Comparison of ENCODE assay signal across 2 cellular contexts in the genomic region with DNA sequence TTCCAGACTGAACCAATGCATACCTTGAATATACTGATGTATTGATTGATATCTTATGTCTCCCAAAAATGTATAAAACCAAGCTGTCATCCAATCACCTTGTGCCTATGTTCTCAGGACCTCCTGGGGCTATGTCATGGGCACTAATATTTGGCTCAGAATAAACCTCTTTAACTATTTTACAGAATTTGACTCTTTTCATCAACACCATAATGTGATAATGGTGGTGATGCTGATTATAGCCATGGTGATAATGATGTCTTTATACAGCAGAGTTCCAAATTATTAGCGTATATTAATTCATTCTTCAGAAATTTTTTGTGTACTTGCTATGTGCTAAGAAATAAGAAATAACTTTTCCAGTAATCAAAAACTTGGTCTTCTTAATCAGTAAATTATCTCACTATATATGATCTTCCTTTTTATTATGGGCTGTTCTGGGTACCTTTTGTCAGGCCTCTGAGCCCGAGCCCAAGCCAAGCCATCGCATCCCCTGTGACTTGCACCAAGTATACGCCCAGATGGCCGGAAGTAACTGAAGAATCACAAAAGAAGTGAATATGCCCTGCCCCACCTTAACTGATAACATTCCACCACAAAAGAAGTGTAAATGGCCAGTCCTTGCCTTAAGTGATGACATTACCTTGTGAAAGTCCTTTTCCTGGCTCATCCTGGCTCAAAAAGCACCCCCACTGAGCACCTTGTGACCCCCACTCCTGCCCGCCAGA.
TF ChIP-seq lines count a peak whose summit lies in the region.

No MANE protein-coding gene starts in this region.

TF ChIP-seq in GM23338, 12 proteins besides CTCF, POLR2A, EP300 and RAD21:
- TF ChIP-seq NANOG (IDR thresholded peaks at IDR 0.05; ENCODE audit: borderline replicate concordance) (peak; percentile 93), POLR2AphosphoS5 (IDR thresholded peaks at IDR 0.05; ENCODE audit: low read depth) (0 out of 2 replicates have a peak, but pooled peaks have one; percentile 15)
- TF ChIP-seq, protein P1, sequence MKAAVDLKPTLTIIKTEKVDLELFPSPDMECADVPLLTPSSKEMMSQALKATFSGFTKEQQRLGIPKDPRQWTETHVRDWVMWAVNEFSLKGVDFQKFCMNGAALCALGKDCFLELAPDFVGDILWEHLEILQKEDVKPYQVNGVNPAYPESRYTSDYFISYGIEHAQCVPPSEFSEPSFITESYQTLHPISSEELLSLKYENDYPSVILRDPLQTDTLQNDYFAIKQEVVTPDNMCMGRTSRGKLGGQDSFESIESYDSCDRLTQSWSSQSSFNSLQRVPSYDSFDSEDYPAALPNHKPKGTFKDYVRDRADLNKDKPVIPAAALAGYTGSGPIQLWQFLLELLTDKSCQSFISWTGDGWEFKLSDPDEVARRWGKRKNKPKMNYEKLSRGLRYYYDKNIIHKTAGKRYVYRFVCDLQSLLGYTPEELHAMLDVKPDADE (IDR thresholded peaks at IDR 0.05): peak; percentile 72; the same call in 1 of the 2 replicates

TF ChIP-seq in WTC11, 78 proteins besides CTCF, POLR2A, EP300 and RAD21:
- TF ChIP-seq PRRX2 (CRISPR knock-in tag; IDR thresholded peaks at IDR 0.05) (0 out of 2 replicates have a peak, but pooled peaks have one; percentile 63), TEAD1 (CRISPR knock-in tag; IDR thresholded peaks at IDR 0.05) (peak; percentile 68; the same call in 1 of the 2 replicates)
- TF ChIP-seq, protein P2, sequence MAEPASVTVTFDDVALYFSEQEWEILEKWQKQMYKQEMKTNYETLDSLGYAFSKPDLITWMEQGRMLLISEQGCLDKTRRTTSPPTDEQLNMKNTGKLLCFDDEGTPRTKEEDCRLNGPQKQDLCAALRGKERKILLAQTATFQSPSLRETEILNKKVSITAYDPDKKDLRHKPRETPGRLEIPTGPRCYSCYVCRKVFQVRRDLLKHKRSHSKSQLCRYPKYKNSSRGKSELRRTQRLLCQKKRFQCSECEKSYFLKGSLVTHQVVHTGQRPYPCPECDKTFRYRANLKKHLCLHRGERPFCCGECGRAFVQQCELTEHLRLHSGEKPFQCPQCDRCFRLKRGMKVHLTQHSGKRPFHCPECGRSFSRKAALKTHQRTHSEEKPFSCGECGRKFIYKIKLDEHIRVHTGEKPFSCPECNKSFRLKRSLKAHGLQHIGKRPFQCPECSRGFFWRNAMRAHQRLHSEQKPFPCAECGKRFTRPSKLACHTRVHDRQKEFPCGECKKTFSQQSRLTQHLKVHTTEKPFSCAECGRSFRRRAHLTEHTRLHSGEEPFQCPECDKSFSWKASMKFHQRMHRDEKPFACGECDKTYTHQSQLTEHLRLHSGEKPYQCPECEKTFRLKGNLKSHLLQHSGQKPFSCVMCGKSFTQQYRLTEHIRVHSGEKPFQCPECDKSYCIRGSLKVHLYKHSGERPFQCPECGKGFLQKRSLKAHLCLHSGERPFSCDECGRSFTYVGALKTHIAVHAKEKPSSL (CRISPR knock-in tag; conservative IDR thresholded peaks at IDR 0.05): peak; percentile 73
- TF ChIP-seq, protein P3, sequence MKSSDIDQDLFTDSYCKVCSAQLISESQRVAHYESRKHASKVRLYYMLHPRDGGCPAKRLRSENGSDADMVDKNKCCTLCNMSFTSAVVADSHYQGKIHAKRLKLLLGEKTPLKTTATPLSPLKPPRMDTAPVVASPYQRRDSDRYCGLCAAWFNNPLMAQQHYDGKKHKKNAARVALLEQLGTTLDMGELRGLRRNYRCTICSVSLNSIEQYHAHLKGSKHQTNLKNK (CRISPR knock-in tag; IDR thresholded peaks at IDR 0.05): peak; percentile 33; the same call in 1 of the 2 replicates
- TF ChIP-seq, protein P4, sequence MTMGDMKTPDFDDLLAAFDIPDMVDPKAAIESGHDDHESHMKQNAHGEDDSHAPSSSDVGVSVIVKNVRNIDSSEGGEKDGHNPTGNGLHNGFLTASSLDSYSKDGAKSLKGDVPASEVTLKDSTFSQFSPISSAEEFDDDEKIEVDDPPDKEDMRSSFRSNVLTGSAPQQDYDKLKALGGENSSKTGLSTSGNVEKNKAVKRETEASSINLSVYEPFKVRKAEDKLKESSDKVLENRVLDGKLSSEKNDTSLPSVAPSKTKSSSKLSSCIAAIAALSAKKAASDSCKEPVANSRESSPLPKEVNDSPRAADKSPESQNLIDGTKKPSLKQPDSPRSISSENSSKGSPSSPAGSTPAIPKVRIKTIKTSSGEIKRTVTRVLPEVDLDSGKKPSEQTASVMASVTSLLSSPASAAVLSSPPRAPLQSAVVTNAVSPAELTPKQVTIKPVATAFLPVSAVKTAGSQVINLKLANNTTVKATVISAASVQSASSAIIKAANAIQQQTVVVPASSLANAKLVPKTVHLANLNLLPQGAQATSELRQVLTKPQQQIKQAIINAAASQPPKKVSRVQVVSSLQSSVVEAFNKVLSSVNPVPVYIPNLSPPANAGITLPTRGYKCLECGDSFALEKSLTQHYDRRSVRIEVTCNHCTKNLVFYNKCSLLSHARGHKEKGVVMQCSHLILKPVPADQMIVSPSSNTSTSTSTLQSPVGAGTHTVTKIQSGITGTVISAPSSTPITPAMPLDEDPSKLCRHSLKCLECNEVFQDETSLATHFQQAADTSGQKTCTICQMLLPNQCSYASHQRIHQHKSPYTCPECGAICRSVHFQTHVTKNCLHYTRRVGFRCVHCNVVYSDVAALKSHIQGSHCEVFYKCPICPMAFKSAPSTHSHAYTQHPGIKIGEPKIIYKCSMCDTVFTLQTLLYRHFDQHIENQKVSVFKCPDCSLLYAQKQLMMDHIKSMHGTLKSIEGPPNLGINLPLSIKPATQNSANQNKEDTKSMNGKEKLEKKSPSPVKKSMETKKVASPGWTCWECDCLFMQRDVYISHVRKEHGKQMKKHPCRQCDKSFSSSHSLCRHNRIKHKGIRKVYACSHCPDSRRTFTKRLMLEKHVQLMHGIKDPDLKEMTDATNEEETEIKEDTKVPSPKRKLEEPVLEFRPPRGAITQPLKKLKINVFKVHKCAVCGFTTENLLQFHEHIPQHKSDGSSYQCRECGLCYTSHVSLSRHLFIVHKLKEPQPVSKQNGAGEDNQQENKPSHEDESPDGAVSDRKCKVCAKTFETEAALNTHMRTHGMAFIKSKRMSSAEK (CRISPR knock-in tag; IDR thresholded peaks at IDR 0.05; ENCODE audit: borderline replicate concordance): 0 out of 2 replicates have a peak, but pooled peaks have one; percentile 65
